In genomic region chrX:106894978-106895452, GRCh38 we compare ENCODE assay signal across 10 cellular contexts. TPM values are rescaled to one million over a fixed set of nuclear protein-coding genes. Genes with fewer than 3 reads are reported as not detected.
DNase-seq lines count a peak whose midpoint lies in the region; ATAC-seq, FAIRE-seq and TF ChIP-seq lines count a peak whose summit lies in the region.
"Had no signal": no experiment of that assay in that cellular context is flagged by ENCODE, and none has a peak within 500 bp of the region (broad histone marks: within the 10 kb centered on the region; RNA-seq: fewer than 3 reads in every experiment).

No MANE protein-coding gene starts in this region.

- DNase-seq in A172 (ENCODE audit: low spot score): peak; percentile 61
- peak; percentile 22 for DNase-seq in H54 (ENCODE audit: insufficient read length, low spot score)
- peak; percentile 11 for DNase-seq in T1000 (lab: John Stamatoyannopoulos, UW)
- peak; percentile 73 for DNase-seq in glomerular visceral epithelial cell (ENCODE audit: extremely low spot score)
- no peak for DNase-seq in NOMO-1 treated with DMSO at 0.1 percent for 48 hours (lab: John Stamatoyannopoulos, UW; ENCODE audit: unreplicated experiment)
- no peak for DNase-seq in left colon
- no peak for DNase-seq in activated naive CD4-positive, alpha-beta T cell treated with anti-CD3 and anti-CD28 coated beads, Interleukin-2, amount 50 U/mL, for 16 hours
- DNase-seq: GOT3 had no signal

- TF ChIP-seq POLR2A in H54 (IDR thresholded peaks at IDR 0.05; ENCODE audit: low read depth, low read length): no peak

- FAIRE-seq in H54 (lab: Jason Lieb, UNC): peak; percentile 82

- ATAC-seq in left colon (no peak), HG02970 (IDR thresholded peaks at IDR 0.05; ENCODE audit: low FRiP score, unreplicated experiment) (no peak)

- intact Hi-C loops in left colon (cut with DNase I, micrococcal nuclease): loop anchor here in 1 of 2 donors (5.0 kb wide), 1 partner anchor 57 kb away; no protein-coding TSS in a partner anchor

RNA-seq across cellular contexts. Expression of gene RIPPLY1, which starts 8.1 kb away (rescaled TPM):
- total RNA-seq in A172 (2014; rRNA removed; shearing (Covaris generic)): 0.10 TPM in 1 of 2 replicates, not detected in the other
- not detected for total RNA-seq in left colon
- total RNA-seq: activated CD8-positive, alpha-beta memory T cell treated with anti-CD3 and anti-CD28 coated beads for 36 hours had no signal

RNA-seq across cellular contexts. Expression of gene CLDN2, which starts 25.2 kb away (rescaled TPM):
- not detected in 2 replicates for total RNA-seq in A172 (2014; rRNA removed; shearing (Covaris generic))
- total RNA-seq in left colon: under 1 TPM; 0.20 to 0.27 TPM
- total RNA-seq: activated CD8-positive, alpha-beta memory T cell treated with anti-CD3 and anti-CD28 coated beads for 36 hours had no signal

Comparison
In these comparisons a context has a peak if more than half of its experiments do, and no peak if none do; other contexts are left out.
1. DNase-seq: peak in A172 (single experiment), H54 (single experiment), T1000 (single experiment) and glomerular visceral epithelial cell (single experiment); none in NOMO-1 treated with DMSO at 0.1 percent for 48 hours (single experiment), left colon (0 of 2) and activated naive CD4-positive, alpha-beta T cell treated with anti-CD3 and anti-CD28 coated beads, Interleukin-2, amount 50 U/mL, for 16 hours (single experiment).